In genomic region chr5:167721926-167722440, GRCh38 we compare ENCODE assay signal across 24 cellular contexts.
"Had no signal": no experiment of that assay in that cellular context is flagged by ENCODE, and none has a peak within 500 bp of the region (broad histone marks: within the 10 kb centered on the region; RNA-seq: fewer than 3 reads in every experiment).

No MANE protein-coding gene starts in this region.

- DNase-seq: effector CD4-positive, alpha-beta T cell; endodermal cell; erythroblast; foreskin keratinocyte; immature natural killer cell; left colon; left ventricle myocardium superior; naive thymus-derived CD4-positive, alpha-beta T cell; nephron progenitor cell; posterior cingulate gyrus; sigmoid colon; stimulated activated CD4-positive, alpha-beta T cell treated with anti-CD3 and anti-CD28 coated beads, Interleukin-2, amount 100 ng/mL, for 24 hours; stimulated activated CD4-positive, alpha-beta T cell treated with anti-CD3 and anti-CD28 coated beads, Interleukin-4, amount 100 ng/mL, for 4 hours; stimulated activated naive B cell treated with anti-CD40 and anti-IgM and Interleukin-4, amounts not matched to agents 10 μg/mL and 1 μg/mL and 100 μg/mL, for 72 hours; stimulated activated naive CD8-positive, alpha-beta T cell treated with anti-CD3 and anti-CD28 coated beads, Interleukin-15, amount 100 ng/mL, for 72 hours; substantia nigra; transverse colon; uterus had no signal

- H3K9me3 ChIP-seq: neutrophil, right atrium auricular region, sigmoid colon, thoracic aorta, transverse colon, uterus had no signal

- ATAC-seq: foreskin keratinocyte; left colon; left ventricle myocardium superior; naive thymus-derived CD4-positive, alpha-beta T cell; stimulated activated naive B cell treated with anti-CD40 and anti-IgM and Interleukin-4, amounts not matched to agents 10 μg/mL and 1 μg/mL and 100 μg/mL, for 72 hours; stimulated activated naive CD8-positive, alpha-beta T cell treated with anti-CD3 and anti-CD28 coated beads, Interleukin-15, amount 100 ng/mL, for 72 hours had no signal

- H3K36me3 ChIP-seq: neutrophil, right atrium auricular region, sigmoid colon, thoracic aorta, transverse colon, uterus had no signal

- H3K27ac ChIP-seq: coronary artery, foreskin keratinocyte, neutrophil, right atrium auricular region, sigmoid colon, skin epidermis, thoracic aorta, transverse colon, uterus had no signal

- H3K4me3 ChIP-seq: coronary artery, lung, right atrium auricular region, sigmoid colon, skin epidermis, thoracic aorta, transverse colon, uterus had no signal

- H3K27me3 ChIP-seq: foreskin keratinocyte, neutrophil, right atrium auricular region, sigmoid colon, transverse colon, uterus had no signal

- H3K4me1 ChIP-seq: right atrium auricular region, transverse colon, uterus had no signal
